Comparison of ENCODE assay signal across 35 cellular contexts in the genomic region with DNA sequence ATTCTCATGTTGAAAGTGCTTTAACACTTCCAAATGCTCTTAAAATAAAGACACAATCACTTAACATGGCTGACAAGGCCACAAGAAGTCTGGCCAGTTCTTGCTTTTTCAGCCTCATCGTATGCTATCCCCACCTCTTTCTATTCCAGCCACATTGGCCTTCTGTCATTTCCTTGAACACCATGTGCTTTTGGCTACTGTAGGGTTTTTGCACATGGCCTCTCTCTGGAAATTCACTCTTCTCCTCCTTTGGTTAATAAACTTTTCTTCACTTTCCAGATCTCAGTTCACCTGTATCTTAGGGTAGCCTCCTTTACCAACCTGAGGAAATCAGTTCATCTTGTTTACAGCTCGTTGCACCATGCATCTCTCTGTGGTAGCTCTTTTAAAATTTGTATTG.
"Had no signal": no experiment of that assay in that cellular context is flagged by ENCODE, and none has a peak within 500 bp of the region (broad histone marks: within the 10 kb centered on the region; RNA-seq: fewer than 3 reads in every experiment).

No MANE protein-coding gene starts in this region.

- DNase-seq: Karpas-422, Kasumi-1, MG63, MM.1S, MV-4-11, NCI-H1048, NCI-H1092, NCI-H1092 treated with DMSO at 0.1 percent for 48 hours, NCI-H1105, NCI-H1105 treated with DMSO at 0.1 percent for 48 hours, NCI-H1417, NCI-H1417 treated with DMSO at 0.1 percent for 48 hours, NCI-H1436, NCI-H1436 treated with DMSO at 0.1 percent for 48 hours, NCI-H146, NCI-H1694, NCI-H1694 treated with DMSO at 0.1 percent for 48 hours, NCI-H187, NCI-H187 treated with DMSO at 0.1 percent for 48 hours, NCI-H1930, NCI-H2029, NCI-H2029 treated with DMSO at 0.1 percent for 48 hours, NCI-H2081, NCI-H2081 treated with DMSO at 0.1 percent for 48 hours, NCI-H2107, NCI-H2171, NCI-H2171 treated with DMSO at 0.1 percent for 48 hours, NCI-H2227 treated with DMSO at 0.1 percent for 48 hours, NCI-H226, NCI-H345, NCI-H446, NCI-H446 treated with DMSO at 0.1 percent for 48 hours, NCI-H510A, NCI-H510A treated with DMSO at 0.1 percent for 48 hours had no signal

- H3K27me3 ChIP-seq: MG63 had no signal

- H3K4me3 ChIP-seq: MG63 had no signal

- H3K36me3 ChIP-seq: MG63 had no signal

- H3K9me3 ChIP-seq: MG63 had no signal

- H3K4me2 ChIP-seq: KMS-11 had no signal

- H3K9ac ChIP-seq: KMS-11 had no signal

- H3K27ac ChIP-seq: KMS-11 had no signal
